Comparison of ENCODE assay signal across 16 cellular contexts in genomic region chr6:71367763-71368162, GRCh38.
DNase-seq lines count a peak whose midpoint lies in the region; TF ChIP-seq lines count a peak whose summit lies in the region.
"Had no signal": no experiment of that assay in that cellular context is flagged by ENCODE, and none has a peak within 500 bp of the region (broad histone marks: within the 10 kb centered on the region; RNA-seq: fewer than 3 reads in every experiment).

No MANE protein-coding gene starts in this region.

- peaks cover 0 to 6% (median 0%) of the 10 kb centered on the region in 5 donors for H3K36me3 ChIP-seq in subcutaneous abdominal adipose tissue (ENCODE audit: control insufficient read depth in 5 of 5, insufficient read depth in 5 of 5, low read length in 5 of 5)
- H3K36me3 ChIP-seq: adrenal gland had no signal

- peaks cover 4% of the 10 kb centered on the region for H3K4me1 Mint-ChIP-seq in activated naive CD4-positive, alpha-beta T cell treated with anti-CD3 and anti-CD28 coated beads for 36 hours (ENCODE audit: low read depth)

- no peak for DNase-seq in activated naive CD4-positive, alpha-beta T cell treated with anti-CD3 and anti-CD28 coated beads for 36 hours
- no peak for DNase-seq in activated naive CD4-positive, alpha-beta T cell treated with anti-CD3 and anti-CD28 coated beads, Interleukin-2, amount 50 U/mL, for 16 hours
- DNase-seq in NCI-H2171 (lab: John Stamatoyannopoulos, UW) (peak; percentile 1), epithelial cell of esophagus (ENCODE audit: low read depth) (peak; percentile 63), NCI-H345 treated with DMSO at 0.1 percent for 48 hours (lab: John Stamatoyannopoulos, UW; ENCODE audit: unreplicated experiment) (no peak)
- no peak for DNase-seq in activated CD4-positive, alpha-beta T cell treated with anti-CD3 and anti-CD28 coated beads, Interleukin-2, amount 50 U/mL, for 4 hours
- no peak for DNase-seq in stimulated activated CD4-positive, alpha-beta T cell treated with anti-CD3 and anti-CD28 coated beads, Interleukin-4, amount 100 ng/mL, for 1 hour
- DNase-seq: activated B cell treated with CpG ODN at 0.5 μM for 24 hours; adrenal gland; EL; NCI-H2081 treated with DMSO at 0.1 percent for 48 hours; pancreas; stimulated activated CD4-positive, alpha-beta T cell treated with anti-CD3 and anti-CD28 coated beads, Interleukin-12 subunit alpha, Interleukin-12 subunit beta, amount 100 ng/mL, for 4 hours had no signal

- H3K36me3 Mint-ChIP-seq in activated naive CD4-positive, alpha-beta T cell treated with anti-CD3 and anti-CD28 coated beads for 36 hours (ENCODE audit: low read depth): no peaks in the 10 kb centered on the region
- H3K36me3 Mint-ChIP-seq: memory B cell had no signal

- H3K4me1 ChIP-seq in subcutaneous abdominal adipose tissue (ENCODE audit: control insufficient read depth in 5 of 5, insufficient read depth in 5 of 5, low read length in 5 of 5): peaks cover 0 to 30% (median 9%) of the 10 kb centered on the region in 5 donors

- H3K27me3 Mint-ChIP-seq in activated naive CD4-positive, alpha-beta T cell treated with anti-CD3 and anti-CD28 coated beads for 36 hours (ENCODE audit: low read depth): peaks cover 11% of the 10 kb centered on the region

- no peak for TF ChIP-seq CTCF in epithelial cell of esophagus (IDR thresholded peaks at IDR 0.05; ENCODE audit: insufficient read depth, low read depth, low read length, missing control alignments)

- H3K27ac Mint-ChIP-seq in activated naive CD4-positive, alpha-beta T cell treated with anti-CD3 and anti-CD28 coated beads for 36 hours: peak overlapping the region; percentile 67
- H3K27ac Mint-ChIP-seq: activated B cell treated with CpG ODN at 0.5 μM for 24 hours, memory B cell had no signal

- H3K4me3 ChIP-seq in epithelial cell of esophagus (ENCODE audit: low read length): no peak overlapping the region
- H3K4me3 ChIP-seq in subcutaneous abdominal adipose tissue (ENCODE audit: low read depth in 1 of 5, low read length in 5 of 5): no peak overlapping the region
- H3K4me3 ChIP-seq: adrenal gland, pancreas, tibial nerve had no signal

- H3K9ac ChIP-seq in subcutaneous abdominal adipose tissue (ENCODE audit: low read length in 5 of 5): no peak overlapping the region

- intact Hi-C loops in activated naive CD4-positive, alpha-beta T cell treated with anti-CD3 and anti-CD28 coated beads for 36 hours (cut with micrococcal nuclease): no loop called here

- no peaks in the 10 kb centered on the region for H3K9me3 ChIP-seq in subcutaneous abdominal adipose tissue (ENCODE audit: control insufficient read depth in 5 of 5, low read length in 5 of 5)
- H3K9me3 ChIP-seq: adrenal gland, pancreas, tibial nerve had no signal

- peak overlapping the region; percentile 6 for H3K27ac ChIP-seq in subcutaneous abdominal adipose tissue (ENCODE audit: low read depth, low read length)
- H3K27ac ChIP-seq: adrenal gland, pancreas, tibial nerve had no signal

- H3K9me3 Mint-ChIP-seq in activated naive CD4-positive, alpha-beta T cell treated with anti-CD3 and anti-CD28 coated beads for 36 hours: no peaks in the 10 kb centered on the region
- H3K9me3 Mint-ChIP-seq: activated B cell treated with CpG ODN at 0.5 μM for 24 hours, memory B cell had no signal

- H3K4me3 Mint-ChIP-seq in activated naive CD4-positive, alpha-beta T cell treated with anti-CD3 and anti-CD28 coated beads for 36 hours: no peak overlapping the region
- H3K4me3 Mint-ChIP-seq: activated B cell treated with CpG ODN at 0.5 μM for 24 hours, memory B cell had no signal

- CTCF ChIA-PET in activated naive CD4-positive, alpha-beta T cell treated with anti-CD3 and anti-CD28 coated beads for 36 hours (lab: Charles Lee): interaction anchor here (0.6 kb wide), 1 partner anchor 657 kb away, joined by 3 read pairs; no protein-coding TSS in a partner anchor

- H3K27me3 ChIP-seq in subcutaneous abdominal adipose tissue (ENCODE audit: control insufficient read depth in 5 of 5, insufficient read depth in 4 of 5, low read length in 5 of 5): no peaks in the 10 kb centered on the region
- H3K27me3 ChIP-seq: adrenal gland, pancreas, tibial nerve had no signal

Comparison
In these comparisons a context has a peak if more than half of its experiments do, and no peak if none do; other contexts are left out.
1. DNase-seq: peak in NCI-H2171 (single experiment) and epithelial cell of esophagus (single experiment); none in activated naive CD4-positive, alpha-beta T cell treated with anti-CD3 and anti-CD28 coated beads for 36 hours (single experiment), activated naive CD4-positive, alpha-beta T cell treated with anti-CD3 and anti-CD28 coated beads, Interleukin-2, amount 50 U/mL, for 16 hours (single experiment), activated CD4-positive, alpha-beta T cell treated with anti-CD3 and anti-CD28 coated beads, Interleukin-2, amount 50 U/mL, for 4 hours (0 of 2), NCI-H345 treated with DMSO at 0.1 percent for 48 hours (single experiment) and stimulated activated CD4-positive, alpha-beta T cell treated with anti-CD3 and anti-CD28 coated beads, Interleukin-4, amount 100 ng/mL, for 1 hour (single experiment).